ENCODE assay signal across 1 cellular context in the genomic region with DNA sequence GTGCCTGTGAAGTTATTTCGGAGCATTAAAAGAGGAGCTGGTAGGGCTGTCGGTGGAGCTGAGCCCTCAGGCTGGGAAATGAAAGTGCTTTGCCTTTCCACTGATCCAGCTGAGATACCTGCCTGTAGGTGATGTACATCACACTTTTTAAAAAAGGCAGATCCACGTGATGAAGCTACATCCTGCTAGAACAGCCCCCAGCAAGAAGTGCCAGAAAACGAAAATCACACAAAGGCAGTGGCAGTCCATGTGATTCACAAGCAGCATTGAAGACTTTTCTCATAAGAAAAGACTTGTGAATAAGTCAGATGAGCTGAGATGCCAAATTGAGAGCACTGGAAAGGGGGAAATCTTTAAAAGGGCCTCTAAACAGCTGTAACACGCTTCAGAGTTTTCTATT.
TF ChIP-seq lines count a peak whose summit lies in the region.

No MANE protein-coding gene starts in this region.

TF ChIP-seq in GM23338, 12 proteins besides CTCF, POLR2A, EP300 and RAD21 (continued from another document):
- TF ChIP-seq, protein P1, sequence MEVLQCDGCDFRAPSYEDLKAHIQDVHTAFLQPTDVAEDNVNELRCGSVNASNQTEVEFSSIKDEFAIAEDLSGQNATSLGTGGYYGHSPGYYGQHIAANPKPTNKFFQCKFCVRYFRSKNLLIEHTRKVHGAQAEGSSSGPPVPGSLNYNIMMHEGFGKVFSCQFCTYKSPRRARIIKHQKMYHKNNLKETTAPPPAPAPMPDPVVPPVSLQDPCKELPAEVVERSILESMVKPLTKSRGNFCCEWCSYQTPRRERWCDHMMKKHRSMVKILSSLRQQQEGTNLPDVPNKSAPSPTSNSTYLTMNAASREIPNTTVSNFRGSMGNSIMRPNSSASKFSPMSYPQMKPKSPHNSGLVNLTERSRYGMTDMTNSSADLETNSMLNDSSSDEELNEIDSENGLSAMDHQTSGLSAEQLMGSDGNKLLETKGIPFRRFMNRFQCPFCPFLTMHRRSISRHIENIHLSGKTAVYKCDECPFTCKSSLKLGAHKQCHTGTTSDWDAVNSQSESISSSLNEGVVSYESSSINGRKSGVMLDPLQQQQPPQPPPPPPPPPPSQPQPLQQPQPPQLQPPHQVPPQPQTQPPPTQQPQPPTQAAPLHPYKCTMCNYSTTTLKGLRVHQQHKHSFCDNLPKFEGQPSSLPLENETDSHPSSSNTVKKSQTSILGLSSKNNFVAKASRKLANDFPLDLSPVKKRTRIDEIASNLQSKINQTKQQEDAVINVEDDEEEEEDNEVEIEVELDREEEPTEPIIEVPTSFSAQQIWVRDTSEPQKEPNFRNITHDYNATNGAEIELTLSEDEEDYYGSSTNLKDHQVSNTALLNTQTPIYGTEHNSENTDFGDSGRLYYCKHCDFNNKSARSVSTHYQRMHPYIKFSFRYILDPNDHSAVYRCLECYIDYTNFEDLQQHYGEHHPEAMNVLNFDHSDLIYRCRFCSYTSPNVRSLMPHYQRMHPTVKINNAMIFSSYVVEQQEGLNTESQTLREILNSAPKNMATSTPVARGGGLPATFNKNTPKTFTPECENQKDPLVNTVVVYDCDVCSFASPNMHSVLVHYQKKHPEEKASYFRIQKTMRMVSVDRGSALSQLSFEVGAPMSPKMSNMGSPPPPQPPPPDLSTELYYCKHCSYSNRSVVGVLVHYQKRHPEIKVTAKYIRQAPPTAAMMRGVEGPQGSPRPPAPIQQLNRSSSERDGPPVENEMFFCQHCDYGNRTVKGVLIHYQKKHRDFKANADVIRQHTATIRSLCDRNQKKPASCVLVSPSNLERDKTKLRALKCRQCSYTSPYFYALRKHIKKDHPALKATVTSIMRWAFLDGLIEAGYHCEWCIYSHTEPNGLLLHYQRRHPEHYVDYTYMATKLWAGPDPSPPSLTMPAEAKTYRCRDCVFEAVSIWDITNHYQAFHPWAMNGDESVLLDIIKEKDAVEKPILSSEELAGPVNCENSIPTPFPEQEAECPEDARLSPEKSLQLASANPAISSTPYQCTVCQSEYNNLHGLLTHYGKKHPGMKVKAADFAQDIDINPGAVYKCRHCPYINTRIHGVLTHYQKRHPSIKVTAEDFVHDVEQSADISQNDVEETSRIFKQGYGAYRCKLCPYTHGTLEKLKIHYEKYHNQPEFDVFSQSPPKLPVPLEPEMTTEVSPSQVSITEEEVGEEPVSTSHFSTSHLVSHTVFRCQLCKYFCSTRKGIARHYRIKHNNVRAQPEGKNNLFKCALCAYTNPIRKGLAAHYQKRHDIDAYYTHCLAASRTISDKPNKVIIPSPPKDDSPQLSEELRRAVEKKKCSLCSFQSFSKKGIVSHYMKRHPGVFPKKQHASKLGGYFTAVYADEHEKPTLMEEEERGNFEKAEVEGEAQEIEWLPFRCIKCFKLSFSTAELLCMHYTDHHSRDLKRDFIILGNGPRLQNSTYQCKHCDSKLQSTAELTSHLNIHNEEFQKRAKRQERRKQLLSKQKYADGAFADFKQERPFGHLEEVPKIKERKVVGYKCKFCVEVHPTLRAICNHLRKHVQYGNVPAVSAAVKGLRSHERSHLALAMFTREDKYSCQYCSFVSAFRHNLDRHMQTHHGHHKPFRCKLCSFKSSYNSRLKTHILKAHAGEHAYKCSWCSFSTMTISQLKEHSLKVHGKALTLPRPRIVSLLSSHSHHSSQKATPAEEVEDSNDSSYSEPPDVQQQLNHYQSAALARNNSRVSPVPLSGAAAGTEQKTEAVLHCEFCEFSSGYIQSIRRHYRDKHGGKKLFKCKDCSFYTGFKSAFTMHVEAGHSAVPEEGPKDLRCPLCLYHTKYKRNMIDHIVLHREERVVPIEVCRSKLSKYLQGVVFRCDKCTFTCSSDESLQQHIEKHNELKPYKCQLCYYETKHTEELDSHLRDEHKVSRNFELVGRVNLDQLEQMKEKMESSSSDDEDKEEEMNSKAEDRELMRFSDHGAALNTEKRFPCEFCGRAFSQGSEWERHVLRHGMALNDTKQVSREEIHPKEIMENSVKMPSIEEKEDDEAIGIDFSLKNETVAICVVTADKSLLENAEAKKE (CRISPR knock-in tag; IDR thresholded peaks at IDR 0.05): no peak
- TF ChIP-seq EZH2 (IDR thresholded peaks at IDR 0.05; ENCODE audit: low read depth, unreplicated experiment) (no peak), POLR2AphosphoS5 (IDR thresholded peaks at IDR 0.05; ENCODE audit: low read depth) (no peak), JUNB (IDR thresholded peaks at IDR 0.05; ENCODE audit: unreplicated experiment) (no peak), NANOG (IDR thresholded peaks at IDR 0.05; ENCODE audit: borderline replicate concordance) (no peak), STAT1 (IDR thresholded peaks at IDR 0.05; ENCODE audit: unreplicated experiment) (no peak)
- TF ChIP-seq, protein P2, sequence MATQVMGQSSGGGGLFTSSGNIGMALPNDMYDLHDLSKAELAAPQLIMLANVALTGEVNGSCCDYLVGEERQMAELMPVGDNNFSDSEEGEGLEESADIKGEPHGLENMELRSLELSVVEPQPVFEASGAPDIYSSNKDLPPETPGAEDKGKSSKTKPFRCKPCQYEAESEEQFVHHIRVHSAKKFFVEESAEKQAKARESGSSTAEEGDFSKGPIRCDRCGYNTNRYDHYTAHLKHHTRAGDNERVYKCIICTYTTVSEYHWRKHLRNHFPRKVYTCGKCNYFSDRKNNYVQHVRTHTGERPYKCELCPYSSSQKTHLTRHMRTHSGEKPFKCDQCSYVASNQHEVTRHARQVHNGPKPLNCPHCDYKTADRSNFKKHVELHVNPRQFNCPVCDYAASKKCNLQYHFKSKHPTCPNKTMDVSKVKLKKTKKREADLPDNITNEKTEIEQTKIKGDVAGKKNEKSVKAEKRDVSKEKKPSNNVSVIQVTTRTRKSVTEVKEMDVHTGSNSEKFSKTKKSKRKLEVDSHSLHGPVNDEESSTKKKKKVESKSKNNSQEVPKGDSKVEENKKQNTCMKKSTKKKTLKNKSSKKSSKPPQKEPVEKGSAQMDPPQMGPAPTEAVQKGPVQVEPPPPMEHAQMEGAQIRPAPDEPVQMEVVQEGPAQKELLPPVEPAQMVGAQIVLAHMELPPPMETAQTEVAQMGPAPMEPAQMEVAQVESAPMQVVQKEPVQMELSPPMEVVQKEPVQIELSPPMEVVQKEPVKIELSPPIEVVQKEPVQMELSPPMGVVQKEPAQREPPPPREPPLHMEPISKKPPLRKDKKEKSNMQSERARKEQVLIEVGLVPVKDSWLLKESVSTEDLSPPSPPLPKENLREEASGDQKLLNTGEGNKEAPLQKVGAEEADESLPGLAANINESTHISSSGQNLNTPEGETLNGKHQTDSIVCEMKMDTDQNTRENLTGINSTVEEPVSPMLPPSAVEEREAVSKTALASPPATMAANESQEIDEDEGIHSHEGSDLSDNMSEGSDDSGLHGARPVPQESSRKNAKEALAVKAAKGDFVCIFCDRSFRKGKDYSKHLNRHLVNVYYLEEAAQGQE (IDR thresholded peaks at IDR 0.05; ENCODE audit: unreplicated experiment): no peak
- TF ChIP-seq, protein P3, sequence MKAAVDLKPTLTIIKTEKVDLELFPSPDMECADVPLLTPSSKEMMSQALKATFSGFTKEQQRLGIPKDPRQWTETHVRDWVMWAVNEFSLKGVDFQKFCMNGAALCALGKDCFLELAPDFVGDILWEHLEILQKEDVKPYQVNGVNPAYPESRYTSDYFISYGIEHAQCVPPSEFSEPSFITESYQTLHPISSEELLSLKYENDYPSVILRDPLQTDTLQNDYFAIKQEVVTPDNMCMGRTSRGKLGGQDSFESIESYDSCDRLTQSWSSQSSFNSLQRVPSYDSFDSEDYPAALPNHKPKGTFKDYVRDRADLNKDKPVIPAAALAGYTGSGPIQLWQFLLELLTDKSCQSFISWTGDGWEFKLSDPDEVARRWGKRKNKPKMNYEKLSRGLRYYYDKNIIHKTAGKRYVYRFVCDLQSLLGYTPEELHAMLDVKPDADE (IDR thresholded peaks at IDR 0.05): no peak
